ENCODE assay signal across 10 cellular contexts in the genomic region with DNA sequence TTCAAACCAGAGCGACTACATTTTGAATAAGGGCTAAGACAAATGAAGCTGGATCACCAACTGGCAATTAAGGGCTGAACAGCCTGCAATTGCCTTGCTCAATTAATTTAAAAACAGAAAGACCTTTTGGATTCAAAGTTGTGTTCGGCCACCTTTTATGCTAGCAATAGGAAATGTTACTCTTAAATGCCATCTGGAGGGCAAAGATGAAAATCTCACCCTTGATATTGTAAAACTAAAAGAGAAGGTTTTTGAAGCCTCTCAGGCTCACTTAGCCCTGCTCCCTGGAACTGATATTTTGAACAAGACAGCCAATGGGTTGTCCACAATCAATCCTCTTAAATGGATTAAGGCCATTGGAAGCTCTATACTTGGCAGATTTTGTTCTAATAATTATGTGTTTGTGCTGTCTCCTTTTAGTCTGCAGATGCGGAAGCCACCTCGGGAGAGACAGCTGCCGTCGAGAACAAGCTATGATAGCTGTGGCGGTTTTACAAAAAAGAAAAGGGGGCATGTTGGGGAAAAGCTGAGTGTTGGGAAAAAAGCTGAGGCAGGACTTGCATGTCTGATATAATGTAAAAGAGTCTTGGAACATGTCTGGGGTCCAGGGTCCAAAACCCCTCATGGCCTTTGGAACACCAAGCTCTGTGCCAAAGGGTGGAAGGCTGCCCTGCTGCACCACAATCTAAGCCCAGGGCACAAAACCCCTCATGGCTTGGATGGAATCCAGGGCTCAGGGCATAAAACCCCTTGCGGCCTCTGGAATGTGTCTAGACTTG. TPM values are rescaled to one million over a fixed set of nuclear protein-coding genes. Genes with fewer than 3 reads are reported as not detected.
A peak's percentile ranks its signal among the peaks of the same experiment; 100 is the strongest.
DNase-seq lines count a peak whose midpoint lies in the region; ATAC-seq and TF ChIP-seq lines count a peak whose summit lies in the region.
"Had no signal": no experiment of that assay in that cellular context is flagged by ENCODE, and none has a peak within 500 bp of the region (broad histone marks: within the 10 kb centered on the region; RNA-seq: fewer than 3 reads in every experiment).

No MANE protein-coding gene starts in this region.

- no peak overlapping the region for H3K9ac ChIP-seq in BLaER1

- peaks cover 61% of the 10 kb centered on the region for H3K36me3 Mint-ChIP-seq in Calu3 (ENCODE audit: insufficient read depth, unreplicated experiment)
- H3K36me3 Mint-ChIP-seq in activated CD4-positive, alpha-beta memory T cell treated with anti-CD3 and anti-CD28 coated beads for 36 hours, result peaks cover 14% of the 10 kb centered on the region
- peaks cover 0 to 5% (median 5%) of the 10 kb centered on the region in 3 donors for H3K36me3 Mint-ChIP-seq in immature natural killer cell

- no peak overlapping the region for H3K27ac ChIP-seq in BLaER1

- H3K27ac Mint-ChIP-seq in Calu3 (ENCODE audit: unreplicated experiment) (peak overlapping the region; percentile 68), immature natural killer cell (peak overlapping the region in 3 of 6 donors; percentile 1 to 38 (median 4))
- peak overlapping the region; percentile 15 for H3K27ac Mint-ChIP-seq in activated CD4-positive, alpha-beta memory T cell treated with anti-CD3 and anti-CD28 coated beads for 36 hours

- BruUV-seq in Calu3 (replicated peaks; lab: Mats Ljungman, UMichigan), result no TSS peak

- H3K4me2 ChIP-seq in BLaER1, result peak overlapping the region; percentile 69

- CTCF ChIA-PET in Calu3 (lab: Charles Lee), result no interaction called here
- CTCF ChIA-PET in activated CD4-positive, alpha-beta memory T cell treated with anti-CD3 and anti-CD28 coated beads for 36 hours (lab: Charles Lee), result interaction anchor here (0.8 to 2.1 kb wide), 6 partner anchors 27 to 306 kb away, joined by 3 to 12 read pairs (median 6); no protein-coding TSS in a partner anchor

- H4K20me1 ChIP-seq in BLaER1, result no peaks in the 10 kb centered on the region

- no peak for ATAC-seq in HG02610 (IDR thresholded peaks at IDR 0.05; ENCODE audit: unreplicated experiment)
- ATAC-seq in GM21528 (IDR thresholded peaks at IDR 0.05; ENCODE audit: low FRiP score, unreplicated experiment), result no peak

- no peaks in the 10 kb centered on the region for H3K27me3 ChIP-seq in BLaER1

- POLR2A ChIA-PET in activated CD4-positive, alpha-beta memory T cell treated with anti-CD3 and anti-CD28 coated beads for 36 hours (lab: Charles Lee), result interaction anchor here (0.7 kb wide), 1 partner anchor 103 kb away, joined by 3 read pairs; no protein-coding TSS in a partner anchor

- H3K9me3 ChIP-seq in BLaER1, result peaks cover 91% of the 10 kb centered on the region
- H3K9me3 ChIP-seq: HAP-1 had no signal

- H3K4me1 Mint-ChIP-seq in Calu3 (ENCODE audit: low read depth, unreplicated experiment), result no peaks in the 10 kb centered on the region
- peaks cover 29% of the 10 kb centered on the region for H3K4me1 Mint-ChIP-seq in activated CD4-positive, alpha-beta memory T cell treated with anti-CD3 and anti-CD28 coated beads for 36 hours (ENCODE audit: low read depth)
- peaks cover 15 to 18% of the 10 kb centered on the region in 2 donors for H3K4me1 Mint-ChIP-seq in immature natural killer cell

- H3K4me3 Mint-ChIP-seq in Calu3 (ENCODE audit: low read depth, unreplicated experiment), result no peak overlapping the region
- H3K4me3 Mint-ChIP-seq in activated CD4-positive, alpha-beta memory T cell treated with anti-CD3 and anti-CD28 coated beads for 36 hours, result peak overlapping the region; percentile 55
- peak overlapping the region; percentile 66 to 84 (median 76) for H3K4me3 Mint-ChIP-seq in immature natural killer cell

- intact Hi-C loops in Calu3 (cut with micrococcal nuclease; ENCODE audit: unreplicated experiment), result no loop called here
- intact Hi-C loops in activated CD4-positive, alpha-beta memory T cell treated with anti-CD3 and anti-CD28 coated beads for 36 hours (cut with micrococcal nuclease), result loop anchor here (1.0 to 5.0 kb wide), 2 partner anchors 44 to 306 kb away; partner anchors contain the start of gene ACAD9

- 0 out of 2 replicates have a peak overlapping the region, but pooled peaks have one; percentile 17 for H3K4me3 ChIP-seq in BLaER1
- H3K4me3 ChIP-seq: HAP-1 had no signal

- H3K36me3 ChIP-seq in BLaER1, result peaks cover 36% of the 10 kb centered on the region
- H3K36me3 ChIP-seq: HAP-1 had no signal

- H3K9me3 Mint-ChIP-seq in Calu3 (ENCODE audit: low read depth, unreplicated experiment) (peaks cover 15% of the 10 kb centered on the region), immature natural killer cell (peaks cover 0 to 16% (median 1%) of the 10 kb centered on the region in 6 donors)
- peaks cover 14% of the 10 kb centered on the region for H3K9me3 Mint-ChIP-seq in activated CD4-positive, alpha-beta memory T cell treated with anti-CD3 and anti-CD28 coated beads for 36 hours

- peaks cover 20% of the 10 kb centered on the region for H3K4me1 ChIP-seq in BLaER1
- H3K4me1 ChIP-seq: HAP-1 had no signal

- no peak for TF ChIP-seq POLR2A in erythroblast (IDR thresholded peaks at IDR 0.05; ENCODE audit: low read length)

- peaks cover 19% of the 10 kb centered on the region for H3K27me3 Mint-ChIP-seq in Calu3 (ENCODE audit: unreplicated experiment)
- no peaks in the 10 kb centered on the region for H3K27me3 Mint-ChIP-seq in activated CD4-positive, alpha-beta memory T cell treated with anti-CD3 and anti-CD28 coated beads for 36 hours
- peaks cover 0 to 9% (median 9%) of the 10 kb centered on the region in 3 donors for H3K27me3 Mint-ChIP-seq in immature natural killer cell (ENCODE audit: low read depth in 3 of 3)

- DNase-seq in Calu3 (no peak), immature natural killer cell (peak in 1 of 3 donors; percentile 23), NOMO-1 treated with DMSO at 0.1 percent for 48 hours (lab: John Stamatoyannopoulos, UW; ENCODE audit: unreplicated experiment) (no peak), erythroblast (lab: John Stamatoyannopoulos, UW) (no peak)
- no peak for DNase-seq in activated CD4-positive, alpha-beta memory T cell treated with anti-CD3 and anti-CD28 coated beads for 36 hours
- DNase-seq: amygdala had no signal

- TF ChIP-seq CTCF in Calu3 (IDR thresholded peaks at IDR 0.05; ENCODE audit: unreplicated experiment), result no peak

RNA-seq across cellular contexts. Expression of gene ACAD9, which starts 44.4 kb away (rescaled TPM):
- 112 and 124 TPM in 2 replicates for total RNA-seq in Calu3 (2022)
- total RNA-seq in activated CD4-positive, alpha-beta memory T cell treated with anti-CD3 and anti-CD28 coated beads for 36 hours, result 10 to 100 TPM; 45.3 to 45.5 TPM
- polyA plus RNA-seq in immature natural killer cell, result 10 to 100 TPM; 11.8 to 18.9 (median 16.4) TPM
